8 cellular contexts compared by ENCODE assay signal in genomic region chr1:25544819-25545218, GRCh38. TPM values are rescaled to one million over a fixed set of nuclear protein-coding genes. Genes with fewer than 3 reads are reported as not detected.
DNase-seq lines count a peak whose midpoint lies in the region; ATAC-seq and TF ChIP-seq lines count a peak whose summit lies in the region.

No MANE protein-coding gene starts in this region.

- POLR2A ChIA-PET in MCF 10A (lab: Yijun Ruan, JAX): interaction anchor here (1.1 kb wide), 1 partner anchor 108 kb away, joined by 3 read pairs; no protein-coding TSS in a partner anchor

- TF ChIP-seq POLR2A in suprapubic skin (IDR thresholded peaks at IDR 0.05): no peak

- no TSS peak for BruUV-seq in MCF 10A (replicated peaks; lab: Mats Ljungman, UMichigan)

- H3K27me3 Mint-ChIP-seq in MCF 10A (ENCODE audit: insufficient read depth, unreplicated experiment): no peaks in the 10 kb centered on the region

- no peak for ATAC-seq in HG03196 (IDR thresholded peaks at IDR 0.05; ENCODE audit: unreplicated experiment)

- peak overlapping the region; percentile 73 for H3K4me3 Mint-ChIP-seq in MCF 10A (ENCODE audit: unreplicated experiment)

- H3K9me3 Mint-ChIP-seq in MCF 10A (ENCODE audit: unreplicated experiment): no peaks in the 10 kb centered on the region

- 27% methylated on average over 3 of the region's 6 CpGs for WGBS in suprapubic skin

- CTCF ChIA-PET in MCF 10A (lab: Yijun Ruan, JAX): no interaction called here

- H3K36me3 ChIP-seq in HUES6 (ENCODE audit: control insufficient read depth, insufficient read depth, low read length) (no peaks in the 10 kb centered on the region), suprapubic skin (no peaks in the 10 kb centered on the region)

- H3K36me3 Mint-ChIP-seq in MCF 10A (ENCODE audit: insufficient read depth, unreplicated experiment): no peaks in the 10 kb centered on the region

- peaks cover 6% of the 10 kb centered on the region; the same call in 1 of the 2 replicates for H3K27me3 ChIP-seq in HUES6 (ENCODE audit: control insufficient read depth, insufficient read depth, low read length)
- H3K27me3 ChIP-seq in layer of hippocampus (ENCODE audit: control insufficient read depth, insufficient read depth, low read length): no peaks in the 10 kb centered on the region
- H3K27me3 ChIP-seq in suprapubic skin: no peaks in the 10 kb centered on the region

- no peak for TF ChIP-seq CTCF in MCF 10A (IDR thresholded peaks at IDR 0.05; ENCODE audit: unreplicated experiment)
- TF ChIP-seq CTCF in suprapubic skin (IDR thresholded peaks at IDR 0.05): no peak

- peaks cover 18% of the 10 kb centered on the region; the same call in 1 of the 2 replicates for H3K4me1 ChIP-seq in HUES6 (ENCODE audit: control insufficient read depth, insufficient read depth, low read length)
- peaks cover 32% of the 10 kb centered on the region for H3K4me1 ChIP-seq in suprapubic skin

- H3K9me3 ChIP-seq in HUES6 (ENCODE audit: control insufficient read depth, insufficient read depth, low read depth, low read length): no peaks in the 10 kb centered on the region
- no peaks in the 10 kb centered on the region for H3K9me3 ChIP-seq in suprapubic skin

- H3K27ac ChIP-seq in HUES6 (ENCODE audit: low read depth, low read length) (no peak overlapping the region), layer of hippocampus (ENCODE audit: low read depth, low read length) (peak overlapping the region; percentile 82), suprapubic skin (no peak overlapping the region)

- no peak for TF ChIP-seq EP300 in suprapubic skin (IDR thresholded peaks at IDR 0.05)

- H3K4me1 Mint-ChIP-seq in MCF 10A (ENCODE audit: insufficient read depth, unreplicated experiment): peaks cover 19% of the 10 kb centered on the region

- DNase-seq in 8988T (peak; percentile 41), MCF 10A (ENCODE audit: unreplicated experiment) (peak; percentile 49), suprapubic skin (ENCODE audit: low spot score in 2 of 2) (no peak), NCI-H1694 treated with DMSO at 0.1 percent for 48 hours (lab: John Stamatoyannopoulos, UW) (no peak), NCI-H2029 (lab: John Stamatoyannopoulos, UW) (no peak)

- H3K4me3 ChIP-seq in HUES6 (ENCODE audit: low read depth, low read length) (peak overlapping the region; percentile 80), suprapubic skin (peak overlapping the region; percentile 86)

- intact Hi-C loops in MCF 10A (cut with micrococcal nuclease): no loop called here

- peak overlapping the region; percentile 79 for H3K27ac Mint-ChIP-seq in MCF 10A (ENCODE audit: low read depth, unreplicated experiment)

- no peak overlapping the region for H3K9ac ChIP-seq in HUES6 (ENCODE audit: low read length)

RNA-seq across cellular contexts. Expression of gene LDLRAP1, which starts 1.4 kb away (rescaled TPM):
- total RNA-seq in MCF 10A (2022): 10.3 and 14.0 TPM in 2 replicates
- 10 to 100 TPM; 28.0 to 50.5 (median 40.7) TPM for total RNA-seq in suprapubic skin

Comparison
In these comparisons a context has a peak if more than half of its experiments do, and no peak if none do; other contexts are left out.
1. DNase-seq: peak in 8988T (single experiment) and MCF 10A (single experiment); none in suprapubic skin (0 of 2), NCI-H1694 treated with DMSO at 0.1 percent for 48 hours (single experiment) and NCI-H2029 (single experiment).